In genomic region chr15:42078903-42079302, GRCh38 we compare ENCODE assay signal across 4 cellular contexts.
TF ChIP-seq lines count a peak whose summit lies in the region.

No MANE protein-coding gene starts in this region.

TF ChIP-seq in A549, 52 proteins besides CTCF, POLR2A, EP300 and RAD21:
- TF ChIP-seq MYC (IDR thresholded peaks at IDR 0.05; ENCODE audit: borderline replicate concordance, low read length) = no peak
- peak; percentile 44 for TF ChIP-seq ZFP36 (IDR thresholded peaks at IDR 0.05; ENCODE audit: borderline replicate concordance, partially characterized antibody)
- no peak for TF ChIP-seq PHF8 (IDR thresholded peaks at IDR 0.05; ENCODE audit: borderline replicate concordance, low read depth)
- TF ChIP-seq SREBF2 (IDR thresholded peaks at IDR 0.05) = no peak
TF ChIP-seq in A549: peak in this region for 1.

TF ChIP-seq in HEK293, 187 proteins besides CTCF, POLR2A, EP300 and RAD21:
- no peak for TF ChIP-seq ZNF654 (tag by site-specific recombination; IDR thresholded peaks at IDR 0.05; ENCODE audit: low read depth)
- peak; percentile 88 for TF ChIP-seq ZNF768 (tag by site-specific recombination; IDR thresholded peaks at IDR 0.05)
- TF ChIP-seq ZNF280C (tag by site-specific recombination; IDR thresholded peaks at IDR 0.05) = no peak

TF ChIP-seq in K562, 482 proteins besides CTCF, POLR2A, EP300 and RAD21 (continues in another document):
- TF ChIP-seq ZC3H4 (CRISPR knock-in tag; IDR thresholded peaks at IDR 0.05; ENCODE audit: borderline replicate concordance) (no peak), RBM39 (optimal IDR thresholded peaks at IDR 0.05; ENCODE audit: low read depth, low read length) (no peak), MAFG (tag; conservative IDR thresholded peaks at IDR 0.05) (no peak), PBX2 (CRISPR knock-in tag; IDR thresholded peaks at IDR 0.05; ENCODE audit: low read depth) (no peak), PBX2 (tag; conservative IDR thresholded peaks at IDR 0.05; ENCODE audit: low read depth) (no peak), NFXL1 (CRISPR knock-in tag; IDR thresholded peaks at IDR 0.05) (no peak), MTA2 (IDR thresholded peaks at IDR 0.05; ENCODE audit: low read depth) (no peak), EZH2 (IDR thresholded peaks at IDR 0.05; ENCODE audit: borderline replicate concordance, low read depth, low read length) (no peak), ZNF146 (CRISPR knock-in tag; IDR thresholded peaks at IDR 0.05; ENCODE audit: unreplicated experiment) (no peak), RCOR1 (IDR thresholded peaks at IDR 0.05; ENCODE audit: borderline replicate concordance in 1 of 2, low read depth in 2 of 2, low read length in 2 of 2) (peak in 1 of 2 experiments; percentile 38; a peak in 2 of 4 replicates), CREB5 (CRISPR knock-in tag; IDR thresholded peaks at IDR 0.05) (no peak), RBM17 (IDR thresholded peaks at IDR 0.05; ENCODE audit: borderline replicate concordance, low read depth, low read length) (no peak), HDAC2 (IDR thresholded peaks at IDR 0.05) (peak; percentile 78), ZNF444 (CRISPR knock-in tag; IDR thresholded peaks at IDR 0.05) (no peak), RBM25 (IDR thresholded peaks at IDR 0.05; ENCODE audit: low read depth, low read length, severe bottlenecking) (peak; percentile 98), ZBED1 (IDR thresholded peaks at IDR 0.05) (no peak), CREM (IDR thresholded peaks at IDR 0.05; ENCODE audit: low read depth) (no peak), ZFP36 (IDR thresholded peaks at IDR 0.05; ENCODE audit: low read depth, low read length, partially characterized antibody) (peak; percentile 87), KDM1A (IDR thresholded peaks at IDR 0.05) (peak in 1 of 2 experiments; percentile 82), CBX3 (IDR thresholded peaks at IDR 0.05; ENCODE audit: borderline replicate concordance in 1 of 2, low read length in 2 of 2) (0 out of 3 replicates have a peak, but pooled peaks of 1 of the 2 experiments have one; percentile 33), BCOR (IDR thresholded peaks at IDR 0.05) (peak; percentile 92), SLC30A9 (CRISPR knock-in tag; IDR thresholded peaks at IDR 0.05) (no peak), MAFK (IDR thresholded peaks at IDR 0.05; ENCODE audit: low read length) (no peak), ADNP (tag; IDR thresholded peaks at IDR 0.05) (peak; percentile 84), CHD4 (IDR thresholded peaks at IDR 0.05; ENCODE audit: insufficient read depth, insufficient replicate concordance, low read depth, low read length, poor library complexity, severe bottlenecking) (peak; percentile 34), RAD51 (IDR thresholded peaks at IDR 0.05; ENCODE audit: borderline replicate concordance, low read depth) (no peak), SMARCA5 (IDR thresholded peaks at IDR 0.05) (peak; percentile 79), THRAP3 (IDR thresholded peaks at IDR 0.05; ENCODE audit: borderline replicate concordance) (no peak)

TF ChIP-seq in SK-N-SH, 30 proteins besides CTCF, POLR2A, EP300 and RAD21:
- TF ChIP-seq TCF12 (IDR thresholded peaks at IDR 0.05) = no peak
- TF ChIP-seq ZBTB33 (IDR thresholded peaks at IDR 0.05; ENCODE audit: borderline replicate concordance, low read depth) = no peak
- TF ChIP-seq SIN3A (IDR thresholded peaks at IDR 0.05; ENCODE audit: borderline replicate concordance, low read depth, low read length) = no peak
- TF ChIP-seq MXI1 (IDR thresholded peaks at IDR 0.05; ENCODE audit: low read depth, low read length) = no peak
- no peak for TF ChIP-seq TAF1 (IDR thresholded peaks at IDR 0.05; ENCODE audit: borderline replicate concordance, low read depth, low read length)
- no peak for TF ChIP-seq USF2 (IDR thresholded peaks at IDR 0.05; ENCODE audit: borderline replicate concordance, low read depth, low read length)
- TF ChIP-seq MEF2A (IDR thresholded peaks at IDR 0.05; ENCODE audit: borderline replicate concordance, low read depth) = no peak
- no peak for TF ChIP-seq REST (IDR thresholded peaks at IDR 0.05; ENCODE audit: low read depth, low read length)
- no peak for TF ChIP-seq USF1 (IDR thresholded peaks at IDR 0.05; ENCODE audit: borderline replicate concordance, low read depth)
- TF ChIP-seq RCOR1 (IDR thresholded peaks at IDR 0.05; ENCODE audit: low read length) = no peak
- TF ChIP-seq RFX5 (IDR thresholded peaks at IDR 0.05; ENCODE audit: low read length) = no peak
- TF ChIP-seq ELF1 (IDR thresholded peaks at IDR 0.05) = no peak
- TF ChIP-seq YY1 (IDR thresholded peaks at IDR 0.05; ENCODE audit: low read depth) = no peak
- TF ChIP-seq JUND (IDR thresholded peaks at IDR 0.05) = no peak
- no peak for TF ChIP-seq CHD2 (IDR thresholded peaks at IDR 0.05; ENCODE audit: low read length, partially characterized antibody)
- no peak for TF ChIP-seq PBX3 (IDR thresholded peaks at IDR 0.05)
- no peak for TF ChIP-seq NRF1 (IDR thresholded peaks at IDR 0.05; ENCODE audit: low read depth, low read length)
- no peak for TF ChIP-seq MAX (IDR thresholded peaks at IDR 0.05; ENCODE audit: low read depth)
TF ChIP-seq in SK-N-SH: peak in this region for 0.
